ENCODE assay signal across 8 cellular contexts in the genomic region with DNA sequence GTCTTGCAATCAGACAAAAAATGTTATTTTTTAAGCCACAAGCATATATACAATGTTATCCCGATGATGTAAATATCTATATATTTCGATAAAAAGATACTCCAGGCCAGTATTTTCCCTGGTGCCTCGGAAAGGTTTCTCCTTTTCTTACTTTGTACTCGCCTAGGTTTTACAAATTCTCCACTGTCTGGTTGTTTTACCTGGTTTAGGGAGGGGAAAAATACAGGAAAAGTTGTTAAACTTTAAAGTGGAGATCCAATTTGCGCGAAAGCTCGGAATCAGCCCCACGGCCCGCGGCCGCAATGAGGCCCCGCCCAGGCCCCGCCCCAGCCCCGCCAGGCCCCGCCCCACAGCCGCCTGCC. TPM values are rescaled to one million over a fixed set of nuclear protein-coding genes. Genes with fewer than 3 reads are reported as not detected.
A peak's percentile ranks its signal among the peaks of the same experiment; 100 is the strongest.
DNase-seq lines count a peak whose midpoint lies in the region; ATAC-seq, FAIRE-seq and TF ChIP-seq lines count a peak whose summit lies in the region.

No MANE protein-coding gene starts in this region.

- TF ChIP-seq CTCF in fibroblast of the aortic adventitia (IDR thresholded peaks at IDR 0.05; ENCODE audit: insufficient read depth, low read length) (no peak), retinal pigment epithelial cell (conservative IDR thresholded peaks at IDR 0.05; ENCODE audit: low read depth, low read length) (no peak)

- peaks cover 9% of the 10 kb centered on the region for H3K4me1 Mint-ChIP-seq in T-helper 17 cell

- no peak overlapping the region for H3K4me3 Mint-ChIP-seq in T-helper 17 cell

- FAIRE-seq in GM19239 (lab: Jason Lieb, UNC): peak; percentile 18

- H3K36me3 Mint-ChIP-seq in T-helper 17 cell (ENCODE audit: low read depth): no peaks in the 10 kb centered on the region

- H3K27me3 Mint-ChIP-seq in T-helper 17 cell: no peaks in the 10 kb centered on the region

- peak overlapping the region; percentile 75 for H3K27ac Mint-ChIP-seq in T-helper 17 cell

- H3K4me3 ChIP-seq in fibroblast of the aortic adventitia (ENCODE audit: low read depth, low read length): peak overlapping the region; percentile 68
- H3K4me3 ChIP-seq in retinal pigment epithelial cell (ENCODE audit: low read length): peak overlapping the region; percentile 81

- ATAC-seq in T-helper 17 cell (no peak), HG03025 (IDR thresholded peaks at IDR 0.05; ENCODE audit: low FRiP score, unreplicated experiment) (no peak)

- H3K9me3 ChIP-seq in T-helper 17 cell (ENCODE audit: control insufficient read depth, low read length, poor library complexity, severe bottlenecking): no peaks in the 10 kb centered on the region

- DNase-seq in GM19239 (ENCODE audit: insufficient read length, low spot score): no peak
- no peak for DNase-seq in T-helper 17 cell
- DNase-seq in fibroblast of the aortic adventitia (ENCODE audit: low read depth): no peak
- DNase-seq in retinal pigment epithelial cell (ENCODE audit: low read depth): no peak
- no peak for DNase-seq in NCI-H2227 (lab: John Stamatoyannopoulos, UW; ENCODE audit: unreplicated experiment)
- no peak for DNase-seq in NCI-H748 (lab: John Stamatoyannopoulos, UW; ENCODE audit: unreplicated experiment)
- DNase-seq in effector CD8-positive, alpha-beta T cell (lab: John Stamatoyannopoulos, UW): no peak

RNA-seq across cellular contexts. Expression of a gene that starts 58.4 kb away (rescaled TPM):
- total RNA-seq in T-helper 17 cell (not detected), fibroblast of the aortic adventitia (ENCODE audit: low replicate concordance) (0.18 TPM in 1 of 2 replicates, not detected in the other)
